ENCODE assay signal across 12 cellular contexts in genomic region chr1:8343044-8343443, GRCh38. TPM values are rescaled to one million over a fixed set of nuclear protein-coding genes. Genes with fewer than 3 reads are reported as not detected.
DNase-seq lines count a peak whose midpoint lies in the region; ATAC-seq and TF ChIP-seq lines count a peak whose summit lies in the region.
"Had no signal": no experiment of that assay in that cellular context is flagged by ENCODE, and none has a peak within 500 bp of the region (broad histone marks: within the 10 kb centered on the region; RNA-seq: fewer than 3 reads in every experiment).

No MANE protein-coding gene starts in this region.

- peaks cover 6% of the 10 kb centered on the region for H3K36me3 Mint-ChIP-seq in T-helper 17 cell (ENCODE audit: low read depth)
- H3K36me3 Mint-ChIP-seq: activated naive CD8-positive, alpha-beta T cell treated with anti-CD3 and anti-CD28 coated beads for 36 hours had no signal

- no peaks in the 10 kb centered on the region for H3K9me2 ChIP-seq in PC-3 (replicated peaks; ENCODE audit: low read length)

- peak overlapping the region; percentile 68 for H3K9ac ChIP-seq in PC-3 (ENCODE audit: low read length)
- peak overlapping the region in 1 of 2 donors; percentile 16 for H3K9ac ChIP-seq in mucosa of rectum (ENCODE audit: low read depth in 1 of 2, low read length in 2 of 2)

- H3K4me1 ChIP-seq in PC-3 (ENCODE audit: insufficient read depth, low read length): peaks cover 15% of the 10 kb centered on the region
- H3K4me1 ChIP-seq in mucosa of rectum (ENCODE audit: control insufficient read depth in 2 of 2, insufficient read depth in 2 of 2, low read length in 2 of 2): peaks cover 0 to 7% of the 10 kb centered on the region in 2 donors
- peaks cover 16% of the 10 kb centered on the region for H3K4me1 ChIP-seq in suprapubic skin

- TSS peak; percentile 72 for BruUV-seq in PC-3 (replicated peaks; lab: Mats Ljungman, UMichigan)

- H3K4me2 ChIP-seq in PC-3 (ENCODE audit: low read length): peak overlapping the region; percentile 78

- peak overlapping the region; percentile 87 for H3K27ac ChIP-seq in PC-3 (ENCODE audit: low read length)
- peak overlapping the region; percentile 92 to 93 for H3K27ac ChIP-seq in coronary artery
- H3K27ac ChIP-seq in mucosa of rectum (ENCODE audit: low read depth in 2 of 2, low read length in 2 of 2): peak overlapping the region; percentile 49 to 77
- H3K27ac ChIP-seq in suprapubic skin: peak overlapping the region; percentile 39

- no peak for TF ChIP-seq EP300 in suprapubic skin (IDR thresholded peaks at IDR 0.05)

- H3K27ac Mint-ChIP-seq in T-helper 17 cell: no peak overlapping the region
- H3K27ac Mint-ChIP-seq: activated naive CD8-positive, alpha-beta T cell treated with anti-CD3 and anti-CD28 coated beads for 36 hours; CD4-positive, alpha-beta memory T cell had no signal

- H3K4me3 ChIP-seq in PC-3 (ENCODE audit: low read length): no peak overlapping the region
- H3K4me3 ChIP-seq in coronary artery: peak overlapping the region; percentile 12
- no peak overlapping the region for H3K4me3 ChIP-seq in mucosa of rectum (ENCODE audit: low read length in 2 of 2)
- no peak overlapping the region for H3K4me3 ChIP-seq in suprapubic skin

- no peak for TF ChIP-seq POLR2A in suprapubic skin (IDR thresholded peaks at IDR 0.05)

- H3K27me3 Mint-ChIP-seq in T-helper 17 cell: no peaks in the 10 kb centered on the region
- H3K27me3 Mint-ChIP-seq: activated naive CD8-positive, alpha-beta T cell treated with anti-CD3 and anti-CD28 coated beads for 36 hours; CD4-positive, alpha-beta memory T cell had no signal

- peaks cover 5% of the 10 kb centered on the region for H3K4me1 Mint-ChIP-seq in T-helper 17 cell
- H3K4me1 Mint-ChIP-seq: activated naive CD8-positive, alpha-beta T cell treated with anti-CD3 and anti-CD28 coated beads for 36 hours had no signal

- H3K79me2 ChIP-seq in PC-3 (ENCODE audit: low read length): no peaks in the 10 kb centered on the region

- H3K9me3 ChIP-seq in PC-3 (ENCODE audit: low read length) (no peaks in the 10 kb centered on the region), mucosa of rectum (ENCODE audit: control insufficient read depth in 2 of 2, low read length in 2 of 2) (no peaks in the 10 kb centered on the region), suprapubic skin (no peaks in the 10 kb centered on the region), T-helper 17 cell (ENCODE audit: control insufficient read depth, low read length, poor library complexity, severe bottlenecking) (no peaks in the 10 kb centered on the region)

- ATAC-seq in PC-3: peak; percentile 34
- ATAC-seq in HG02981 (IDR thresholded peaks at IDR 0.05; ENCODE audit: unreplicated experiment): no peak
- ATAC-seq in GM21360 (IDR thresholded peaks at IDR 0.05; ENCODE audit: unreplicated experiment): no peak
- no peak for ATAC-seq in T-helper 17 cell

- H3K4me3 Mint-ChIP-seq in T-helper 17 cell: no peak overlapping the region
- H3K4me3 Mint-ChIP-seq: activated naive CD8-positive, alpha-beta T cell treated with anti-CD3 and anti-CD28 coated beads for 36 hours; CD4-positive, alpha-beta memory T cell had no signal

- no peaks in the 10 kb centered on the region for H4K20me1 ChIP-seq in PC-3 (ENCODE audit: low read length)

- intact Hi-C loops in PC-3 (cut with micrococcal nuclease): loop anchor here (1.0 kb wide), 1 partner anchor 368 kb away; no protein-coding TSS in a partner anchor

- DNase-seq in PC-3 (no peak), coronary artery (ENCODE audit: low spot score) (no peak), suprapubic skin (ENCODE audit: low spot score in 2 of 2) (no peak), LoVo (ENCODE audit: low spot score) (no peak), T-helper 17 cell (no peak)
- DNase-seq: activated naive CD8-positive, alpha-beta T cell treated with anti-CD3 and anti-CD28 coated beads for 36 hours; CD4-positive, alpha-beta memory T cell; GF-D8; NCI-H2171 treated with DMSO at 0.1 percent for 48 hours had no signal

- POLR2A ChIA-PET in PC-3 (lab: Charles Lee; ENCODE audit: unreplicated experiment): interaction anchor here (0.5 to 0.7 kb wide), 6 partner anchors 33 to 329 kb away, joined by 3 to 4 read pairs (median 3); no protein-coding TSS in a partner anchor

- H3K36me3 ChIP-seq in PC-3 (ENCODE audit: low read depth, low read length): no peaks in the 10 kb centered on the region
- no peaks in the 10 kb centered on the region for H3K36me3 ChIP-seq in mucosa of rectum (ENCODE audit: control insufficient read depth in 2 of 2, insufficient read depth in 2 of 2, low read length in 2 of 2)
- no peaks in the 10 kb centered on the region for H3K36me3 ChIP-seq in suprapubic skin

- WGBS in suprapubic skin: 77% methylated on average over 6 of the region's 11 CpGs

- CTCF ChIA-PET in PC-3 (lab: Charles Lee): interaction anchor here (0.8 to 1.2 kb wide), 5 partner anchors 24 to 368 kb away, joined by 3 to 7 read pairs (median 4); no protein-coding TSS in a partner anchor

- H3F3A ChIP-seq in PC-3 (ENCODE audit: low read length, unreplicated experiment): no peaks in the 10 kb centered on the region

- H3K27me3 ChIP-seq in PC-3 (ENCODE audit: low read length) (no peaks in the 10 kb centered on the region), mucosa of rectum (ENCODE audit: control insufficient read depth in 2 of 2, insufficient read depth in 2 of 2, low read length in 2 of 2) (no peaks in the 10 kb centered on the region), suprapubic skin (no peaks in the 10 kb centered on the region)

- H2AFZ ChIP-seq in PC-3 (ENCODE audit: low read length): peak overlapping the region; percentile 71

- no peak for TF ChIP-seq CTCF in PC-3 (conservative IDR thresholded peaks at IDR 0.05; ENCODE audit: low read depth, low read length)
- TF ChIP-seq CTCF in coronary artery (IDR thresholded peaks at IDR 0.05): no peak
- TF ChIP-seq CTCF in suprapubic skin (IDR thresholded peaks at IDR 0.05): no peak

RNA-seq across cellular contexts. Expression of gene SLC45A1, which starts 25.1 kb away (rescaled TPM):
- total RNA-seq in PC-3 (2014; rRNA removed) (0.62 and 0.75 TPM in 2 replicates), suprapubic skin (1 to 10 TPM in 1 of 4 donors, under 1 TPM in 3; 0.76 to 1.6 (median 0.86) TPM), T-helper 17 cell (under 1 TPM; 0.65 to 0.70 TPM)

Comparison
In these comparisons a context has a peak if more than half of its experiments do, and no peak if none do; other contexts are left out.
1. H3K27ac ChIP-seq: peak in every context shown above with its lines; median percentile 92 in coronary artery; 87 in PC-3; 63 in mucosa of rectum; 39 in suprapubic skin.